21 cellular contexts compared by ENCODE assay signal in the genomic region with DNA sequence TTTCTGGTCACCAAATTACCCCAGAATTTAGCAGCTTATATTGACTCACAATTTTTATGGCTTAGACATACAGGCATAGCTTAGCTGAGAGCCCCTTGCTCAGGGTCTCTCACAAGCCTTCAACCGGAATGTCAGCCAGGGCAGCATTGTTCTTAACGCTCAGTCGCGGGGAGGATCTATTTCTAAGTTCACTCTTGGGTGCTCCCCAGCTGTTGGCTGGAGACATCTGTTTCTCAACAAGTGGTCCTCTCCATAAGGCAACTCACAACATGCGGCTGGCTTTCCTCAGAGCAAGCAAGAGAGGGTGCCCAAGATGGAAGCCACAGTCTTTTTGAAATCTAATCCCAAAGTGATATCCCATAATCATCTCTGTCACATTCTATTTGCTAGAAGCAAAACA. TPM values are rescaled to one million over a fixed set of nuclear protein-coding genes. Genes with fewer than 3 reads are reported as not detected.
DNase-seq lines count a peak whose midpoint lies in the region; ATAC-seq, FAIRE-seq and TF ChIP-seq lines count a peak whose summit lies in the region.
"Had no signal": no experiment of that assay in that cellular context is flagged by ENCODE, and none has a peak within 500 bp of the region (broad histone marks: within the 10 kb centered on the region; RNA-seq: fewer than 3 reads in every experiment).

No MANE protein-coding gene starts in this region.

- H3K27ac ChIP-seq in A549 (no peak overlapping the region), HEK293 (ENCODE audit: extremely low read depth, low read depth, low read length) (no peak overlapping the region), SK-N-MC (peak overlapping the region; percentile 50; the same call in 1 of the 2 replicates)
- H3K27ac ChIP-seq: GM23248 had no signal

- H3K36me3 ChIP-seq in HEK293 (ENCODE audit: control insufficient read depth in 2 of 2, insufficient read depth in 1 of 2, low read length in 2 of 2) (no peaks in the 10 kb centered on the region; a peak in 1 of 3 replicates), SK-N-MC (ENCODE audit: insufficient read depth, low read length) (no peaks in the 10 kb centered on the region)
- H3K36me3 ChIP-seq: BE2C had no signal

- H3K27me3 Mint-ChIP-seq in glutamatergic neuron (ENCODE audit: unreplicated experiment): no peaks in the 10 kb centered on the region
- H3K27me3 Mint-ChIP-seq: IgD-negative memory B cell had no signal

- ATAC-seq in A549: no peak
- no peak for ATAC-seq in Right ventricle myocardium inferior
- ATAC-seq: HCT116 had no signal

- TF ChIP-seq RAD21 in A549 (conservative IDR thresholded peaks at IDR 0.05 in 1 of 2, IDR thresholded peaks at IDR 0.05 in 1 of 2): no peak

- no peak overlapping the region for H3K4me3 ChIP-seq in A549
- H3K4me3 ChIP-seq in HEK293 (ENCODE audit: low read depth, low read length): no peak overlapping the region
- H3K4me3 ChIP-seq in SK-N-MC: no peak overlapping the region
- H3K4me3 ChIP-seq: GM23248 had no signal

- no peaks in the 10 kb centered on the region for H3K9me3 ChIP-seq in A549
- H3K9me3 ChIP-seq in HEK293 (ENCODE audit: control insufficient read depth, insufficient read depth, low read depth, low read length): no peaks in the 10 kb centered on the region
- H3K9me3 ChIP-seq in SK-N-MC (ENCODE audit: low read depth, low read length): no peaks in the 10 kb centered on the region
- H3K9me3 ChIP-seq: BE2C, SK-N-SH had no signal

- peak; percentile 23 for FAIRE-seq in A549 (lab: Jason Lieb, UNC)
- FAIRE-seq: RCC 7860 had no signal

- intact Hi-C loops in Right ventricle myocardium inferior (cut with DNase I): no loop called here

- POLR2A ChIA-PET in A549 (lab: Yijun Ruan, JAX): no interaction called here
- POLR2A ChIA-PET in HEK293 (lab: Yijun Ruan, JAX): no interaction called here

- no peak overlapping the region for H3K9ac ChIP-seq in SK-N-MC (ENCODE audit: insufficient read length)
- H3K9ac ChIP-seq: GM23248, SK-N-SH had no signal

- TF ChIP-seq CTCF in A549 (IDR thresholded peaks at IDR 0.05): no peak
- TF ChIP-seq CTCF in HEK293 (tag by site-specific recombination; IDR thresholded peaks at IDR 0.05): no peak
- no peak for TF ChIP-seq CTCF in glutamatergic neuron (IDR thresholded peaks at IDR 0.05; ENCODE audit: partially characterized antibody, unreplicated experiment)

- DNase-seq in A549 (ENCODE audit: low read depth in 1 of 2, low spot score in 1 of 2): no peak
- DNase-seq in SK-N-MC (ENCODE audit: low read depth, low spot score): no peak
- peak; percentile 28 for DNase-seq in glutamatergic neuron
- DNase-seq in stimulated activated naive CD4-positive, alpha-beta T cell treated with Interleukin-2 at 50 U/mL for 16 hours (lab: John Stamatoyannopoulos, UW): no peak
- no peak for DNase-seq in RPMI8226
- no peak for DNase-seq in activated CD4-positive, CD25-positive, alpha-beta regulatory T cell treated with anti-CD3 and anti-CD28 coated beads, Interleukin-2, amount 50 U/mL, for 72 hours
- DNase-seq in Right ventricle myocardium inferior (ENCODE audit: missing footprints): no peak
- DNase-seq: BE2C; CD4-positive, CD25-positive, alpha-beta regulatory T cell; DND-41; GM23248; NCI-H1105 treated with DMSO at 0.1 percent for 48 hours; NCI-H2029 treated with DMSO at 0.1 percent for 48 hours; NCI-H774; OCI-M1; Right ventricle myocardium superior; SK-N-SH had no signal

- CTCF ChIA-PET in A549 (lab: Yijun Ruan, JAX) (interaction anchor here (0.8 to 2.4 kb wide), 5 partner anchors 23 to 1062 kb away, joined by 3 to 11 read pairs (median 5); no protein-coding TSS in a partner anchor), HEK293 (lab: Yijun Ruan, JAX) (interaction anchor here (0.8 kb wide), 1 partner anchor 1445 kb away, joined by 3 read pairs; no protein-coding TSS in a partner anchor)

- WGBS in A549 (ENCODE audit: missing lambda C conversion rate): 92% methylated on average over 5 of the region's 5 CpGs

- no peaks in the 10 kb centered on the region for H3K9me3 Mint-ChIP-seq in glutamatergic neuron (ENCODE audit: unreplicated experiment)

- H3K27ac Mint-ChIP-seq in glutamatergic neuron (ENCODE audit: unreplicated experiment): peak overlapping the region; percentile 35
- H3K27ac Mint-ChIP-seq: CD4-positive, CD25-positive, alpha-beta regulatory T cell; IgD-negative memory B cell had no signal

- H3K4me1 ChIP-seq in A549: peaks cover 1% of the 10 kb centered on the region; the same call in 2 of the 3 replicates
- peaks cover 8% of the 10 kb centered on the region; the same call in 1 of the 2 replicates for H3K4me1 ChIP-seq in HEK293 (ENCODE audit: control insufficient read depth, insufficient read depth, low read length)
- H3K4me1 ChIP-seq: BE2C had no signal

- H3K4me2 ChIP-seq in A549: no peak overlapping the region
- H3K4me2 ChIP-seq: SK-N-SH had no signal

- no peak overlapping the region for H3K4me3 Mint-ChIP-seq in glutamatergic neuron (ENCODE audit: unreplicated experiment)
- H3K4me3 Mint-ChIP-seq: CD4-positive, CD25-positive, alpha-beta regulatory T cell; IgD-negative memory B cell had no signal

- no peaks in the 10 kb centered on the region for H3K36me3 Mint-ChIP-seq in glutamatergic neuron (ENCODE audit: unreplicated experiment)
- H3K36me3 Mint-ChIP-seq: CD4-positive, CD25-positive, alpha-beta regulatory T cell had no signal

- no peak for TF ChIP-seq POLR2A in A549 (IDR thresholded peaks at IDR 0.05; ENCODE audit: low read length)

- peaks cover 15% of the 10 kb centered on the region for H3K4me1 Mint-ChIP-seq in glutamatergic neuron (ENCODE audit: low read depth, unreplicated experiment)

- no peak for TF ChIP-seq EP300 in A549 (IDR thresholded peaks at IDR 0.05)

TF ChIP-seq in A549, 52 proteins besides CTCF, POLR2A, EP300 and RAD21:
- no peak for TF ChIP-seq RNF2 (IDR thresholded peaks at IDR 0.05; ENCODE audit: borderline replicate concordance, low read depth)
- no peak for TF ChIP-seq NFE2L2 (conservative IDR thresholded peaks at IDR 0.05; ENCODE audit: low read length)
- no peak for TF ChIP-seq ZC3H11A (IDR thresholded peaks at IDR 0.05)
- TF ChIP-seq NR3C1 (IDR thresholded peaks at IDR 0.05): no peak
- TF ChIP-seq CHD2 (IDR thresholded peaks at IDR 0.05; ENCODE audit: low read length, partially characterized antibody): no peak
- no peak for TF ChIP-seq ESRRA (IDR thresholded peaks at IDR 0.05; ENCODE audit: borderline replicate concordance, low read length)
- no peak for TF ChIP-seq HEYL (CRISPR knock-in tag; IDR thresholded peaks at IDR 0.05)

TF ChIP-seq in HEK293, 187 proteins besides CTCF, POLR2A, EP300 and RAD21:
- TF ChIP-seq ZNF184 (tag by site-specific recombination; IDR thresholded peaks at IDR 0.05): no peak
- TF ChIP-seq SCRT2 (tag by site-specific recombination; IDR thresholded peaks at IDR 0.05): peak; percentile 46; the same call in 1 of the 2 replicates
TF ChIP-seq in HEK293: peak in this region for 1.

RNA-seq across cellular contexts. Expression of a gene that starts 46.6 kb away (rescaled TPM):
- polyA plus RNA-seq in A549 (2011; rRNA removed) (7.5 and 8.0 TPM in 2 replicates), A549 (2017; fragmentation: RNase III; extraction: RNeasy Plus Mini Kit Qiagen cat#74134 plus additional on column Dnase treatment) (3.3 to 3.5 TPM (median 3.4 TPM) in 3 replicates)
- 0.83 and 1.0 TPM in 2 replicates for polyA plus RNA-seq in A549 (2012; cell fraction: cytosol; rRNA removed)
- polyA plus RNA-seq in A549 (2012; cell fraction: nucleus; rRNA removed): 2.0 and 2.9 TPM in 2 replicates
- 17.4 and 18.8 TPM in 2 replicates for polyA minus RNA-seq in A549 (2011; rRNA and poly(A)+ RNA removed)
- total RNA-seq in glutamatergic neuron (ENCODE audit: unreplicated experiment) (7.9 TPM), Right ventricle myocardium inferior (2.8 TPM)

RNA-seq across cellular contexts. Expression of a gene that starts 47.6 kb away (rescaled TPM):
- polyA plus RNA-seq in A549 (2011; rRNA removed) (85.2 and 94.2 TPM in 2 replicates), A549 (2017; fragmentation: RNase III; extraction: RNeasy Plus Mini Kit Qiagen cat#74134 plus additional on column Dnase treatment) (24.3 to 27.6 TPM (median 25.8 TPM) in 3 replicates)
- polyA plus RNA-seq in A549 (2012; cell fraction: cytosol; rRNA removed): 16.8 and 17.8 TPM in 2 replicates
- polyA plus RNA-seq in A549 (2012; cell fraction: nucleus; rRNA removed): 4.5 and 7.3 TPM in 2 replicates
- polyA minus RNA-seq in A549 (2011; rRNA and poly(A)+ RNA removed): 24.7 and 24.9 TPM in 2 replicates
- total RNA-seq in glutamatergic neuron (ENCODE audit: unreplicated experiment) (15.1 TPM), Right ventricle myocardium inferior (27.4 TPM)
